Comparison of ENCODE assay signal across 9 cellular contexts in genomic region chr18:55510809-55511208, GRCh38.
DNase-seq lines count a peak whose midpoint lies in the region; ATAC-seq, FAIRE-seq and TF ChIP-seq lines count a peak whose summit lies in the region.
"Had no signal": no experiment of that assay in that cellular context is flagged by ENCODE, and none has a peak within 500 bp of the region (broad histone marks: within the 10 kb centered on the region; RNA-seq: fewer than 3 reads in every experiment).

No MANE protein-coding gene starts in this region.

- peak overlapping the region; percentile 74 for H3K4me3 Mint-ChIP-seq in memory B cell
- H3K4me3 Mint-ChIP-seq in CD8-positive, alpha-beta T cell: no peak overlapping the region
- H3K4me3 Mint-ChIP-seq: CD4-positive, alpha-beta T cell had no signal

- no peak for TF ChIP-seq POLR2A in HepG2 (IDR thresholded peaks at IDR 0.05; ENCODE audit: insufficient read depth in 1 of 2, low read depth in 2 of 2, low read length in 2 of 2)

- H3K4me1 ChIP-seq in liver (ENCODE audit: control insufficient read depth in 4 of 4, insufficient read depth in 4 of 4, low read length in 3 of 4) (no peaks in the 10 kb centered on the region), HepG2 (ENCODE audit: insufficient read depth, low read length) (no peaks in the 10 kb centered on the region)
- no peaks in the 10 kb centered on the region for H3K4me1 ChIP-seq in CD8-positive, alpha-beta T cell (ENCODE audit: insufficient read depth, low read length)

- DNase-seq in HepG2 (ENCODE audit: low spot score): no peak
- peak; percentile 80 for DNase-seq in choroid plexus epithelial cell (ENCODE audit: low read depth)
- peak in 1 of 2 donors; percentile 45 for DNase-seq in memory B cell (ENCODE audit: low spot score in 2 of 2)
- DNase-seq in NCI-H2196 (lab: John Stamatoyannopoulos, UW; ENCODE audit: unreplicated experiment): no peak
- DNase-seq in AML-193 (lab: John Stamatoyannopoulos, UW): no peak
- DNase-seq in HT-29 (ENCODE audit: low spot score): no peak
- DNase-seq in CD8-positive, alpha-beta T cell: no peak
- DNase-seq: CD4-positive, alpha-beta T cell had no signal

- WGBS in liver: 59% methylated on average over 5 of the region's 5 CpGs
- WGBS in HepG2 (ENCODE audit: low lambda C conversion rate): 0% methylated on average over 5 of the region's 5 CpGs

- H3K4me1 Mint-ChIP-seq in memory B cell: peaks cover 22% of the 10 kb centered on the region
- H3K4me1 Mint-ChIP-seq in CD8-positive, alpha-beta T cell (ENCODE audit: low read depth): no peaks in the 10 kb centered on the region

- peak overlapping the region; percentile 71 to 73 for H3K27ac ChIP-seq in liver (ENCODE audit: low read depth in 1 of 2, low read length in 2 of 2)
- H3K27ac ChIP-seq in HepG2 (ENCODE audit: extremely low read length, insufficient read depth, low read length): no peak overlapping the region
- H3K27ac ChIP-seq in CD8-positive, alpha-beta T cell (ENCODE audit: low read depth, low read length): no peak overlapping the region

- no peaks in the 10 kb centered on the region for H3K79me2 ChIP-seq in HepG2 (ENCODE audit: insufficient read depth, low read length)

- no peaks in the 10 kb centered on the region for H3K36me3 ChIP-seq in liver (ENCODE audit: control insufficient read depth in 4 of 4, insufficient read depth in 3 of 4, low read depth in 1 of 4, low read length in 3 of 4)
- no peaks in the 10 kb centered on the region for H3K36me3 ChIP-seq in HepG2 (replicated peaks in 1 of 2; ENCODE audit: control insufficient read depth in 1 of 2, insufficient read depth in 2 of 2, low read length in 2 of 2)
- H3K36me3 ChIP-seq in CD8-positive, alpha-beta T cell (ENCODE audit: insufficient read depth, low read length): no peaks in the 10 kb centered on the region

- no peaks in the 10 kb centered on the region for H3K27me3 ChIP-seq in liver (ENCODE audit: control insufficient read depth in 4 of 4, insufficient read depth in 4 of 4, low read length in 3 of 4)
- H3K27me3 ChIP-seq in HepG2 (ENCODE audit: control insufficient read depth in 1 of 2, insufficient read depth in 2 of 2, low read length in 2 of 2): no peaks in the 10 kb centered on the region
- H3K27me3 ChIP-seq in CD8-positive, alpha-beta T cell (ENCODE audit: insufficient read depth, low read length): no peaks in the 10 kb centered on the region

- TF ChIP-seq CTCF in liver (IDR thresholded peaks at IDR 0.05; ENCODE audit: low read depth, low read length, missing input control) (no peak), HepG2 (CRISPR knock-in tag; IDR thresholded peaks at IDR 0.05) (no peak), choroid plexus epithelial cell (conservative IDR thresholded peaks at IDR 0.05; ENCODE audit: low read depth, low read length) (no peak)
- TF ChIP-seq CTCF in CD8-positive, alpha-beta T cell (IDR thresholded peaks at IDR 0.05): no peak

- H3K36me3 Mint-ChIP-seq in memory B cell: no peaks in the 10 kb centered on the region
- no peaks in the 10 kb centered on the region for H3K36me3 Mint-ChIP-seq in CD8-positive, alpha-beta T cell

- POLR2A ChIA-PET in HepG2 (lab: Yijun Ruan, JAX): no interaction called here
- POLR2A ChIA-PET in CD8-positive, alpha-beta T cell (lab: Charles Lee): no interaction called here

- no peak overlapping the region for H3K9ac ChIP-seq in liver (ENCODE audit: low read depth in 1 of 2, low read length in 2 of 2)
- H3K9ac ChIP-seq in HepG2 (ENCODE audit: insufficient read depth, low read depth, low read length): no peak overlapping the region

- no peak overlapping the region for H3K4me3 ChIP-seq in liver (ENCODE audit: low read depth in 1 of 3, low read length in 3 of 3)
- no peak overlapping the region for H3K4me3 ChIP-seq in HepG2 (replicated peaks in 1 of 3; ENCODE audit: insufficient read depth in 1 of 3, low read depth in 2 of 3, low read length in 3 of 3)
- no peak overlapping the region for H3K4me3 ChIP-seq in choroid plexus epithelial cell (ENCODE audit: low read depth, low read length)
- H3K4me3 ChIP-seq in CD8-positive, alpha-beta T cell (ENCODE audit: low read depth, low read length): no peak overlapping the region

- no TSS peak for BruUV-seq in HepG2 (replicated peaks; lab: Mats Ljungman, UMichigan)

- no peaks in the 10 kb centered on the region for H3K9me3 Mint-ChIP-seq in memory B cell
- no peaks in the 10 kb centered on the region for H3K9me3 Mint-ChIP-seq in CD8-positive, alpha-beta T cell
- H3K9me3 Mint-ChIP-seq: CD4-positive, alpha-beta T cell had no signal

- in situ Hi-C loops in HepG2 (cut with HindIII; ENCODE audit: extremely low pct_ligation_motif_present, low pct_unique_long_range_greater_than_20kb): no loop called here

- intact Hi-C loops in HepG2 (cut with micrococcal nuclease; ENCODE audit: unreplicated experiment): loop anchor here (5.0 kb wide), 1 partner anchor 1261 kb away; no protein-coding TSS in a partner anchor
- intact Hi-C loops in CD8-positive, alpha-beta T cell (cut with DNase I, micrococcal nuclease): no loop called here

- H3K9me3 ChIP-seq in liver (ENCODE audit: control insufficient read depth in 4 of 4, low read length in 3 of 4) (no peaks in the 10 kb centered on the region), HepG2 (ENCODE audit: low read length) (no peaks in the 10 kb centered on the region)
- no peaks in the 10 kb centered on the region for H3K9me3 ChIP-seq in CD8-positive, alpha-beta T cell (ENCODE audit: low read length)

- peak overlapping the region; percentile 97 for H3K27ac Mint-ChIP-seq in memory B cell
- no peak overlapping the region for H3K27ac Mint-ChIP-seq in CD8-positive, alpha-beta T cell
- H3K27ac Mint-ChIP-seq: CD4-positive, alpha-beta T cell had no signal

- TF ChIP-seq EP300 in HepG2 (IDR thresholded peaks at IDR 0.05; ENCODE audit: low read depth in 2 of 2, low read length in 2 of 2) (no peak), HepG2 (CRISPR knock-in tag; IDR thresholded peaks at IDR 0.05; ENCODE audit: borderline replicate concordance) (no peak)

- H3K27me3 Mint-ChIP-seq in memory B cell: no peaks in the 10 kb centered on the region
- no peaks in the 10 kb centered on the region for H3K27me3 Mint-ChIP-seq in CD8-positive, alpha-beta T cell (ENCODE audit: low read depth)
- H3K27me3 Mint-ChIP-seq: CD4-positive, alpha-beta T cell had no signal

- no peak for ATAC-seq in HepG2
- peak; percentile 76 for ATAC-seq in memory B cell (ENCODE audit: low read depth)
- no peak for ATAC-seq in CD8-positive, alpha-beta T cell

- no peak overlapping the region for H2AFZ ChIP-seq in HepG2 (ENCODE audit: low read length)

- CTCF ChIA-PET in HepG2 (lab: Yijun Ruan, JAX; ENCODE audit: low intra/inter-chr PET ratio, low total read pairs): no interaction called here
- CTCF ChIA-PET in CD8-positive, alpha-beta T cell (lab: Charles Lee): no interaction called here

- TF ChIP-seq RAD21 in liver (IDR thresholded peaks at IDR 0.05) (peak in 1 of 2 donors; percentile 46), HepG2 (CRISPR knock-in tag; IDR thresholded peaks at IDR 0.05) (no peak)

- H3K4me2 ChIP-seq in HepG2 (ENCODE audit: low read depth, low read length): no peak overlapping the region

- H4K20me1 ChIP-seq in HepG2 (ENCODE audit: insufficient read depth, low read length): no peaks in the 10 kb centered on the region

- FAIRE-seq in HepG2 (lab: Jason Lieb, UNC): no peak

TF ChIP-seq in liver, 16 proteins besides CTCF, POLR2A, EP300 and RAD21 (continues in another document):
- TF ChIP-seq GABPA (IDR thresholded peaks at IDR 0.05 in 1 of 2, conservative IDR thresholded peaks at IDR 0.05 in 1 of 2) (peak in 1 of 2 donors; percentile 27), JUND (IDR thresholded peaks at IDR 0.05) (no peak), NR2F2 (IDR thresholded peaks at IDR 0.05) (no peak), YY1 (IDR thresholded peaks at IDR 0.05) (peak; percentile 31), ZBTB33 (IDR thresholded peaks at IDR 0.05) (no peak), TAF1 (conservative IDR thresholded peaks at IDR 0.05) (peak; percentile 42), HNF4A (conservative IDR thresholded peaks at IDR 0.05) (no peak)

TF ChIP-seq in HepG2, 621 proteins besides CTCF, POLR2A, EP300 and RAD21:
- no peak for TF ChIP-seq ZMYM4 (CRISPR knock-in tag; IDR thresholded peaks at IDR 0.05)
- TF ChIP-seq ZIK1 (CRISPR knock-in tag; IDR thresholded peaks at IDR 0.05; ENCODE audit: borderline replicate concordance, low read depth): no peak
- TF ChIP-seq ZNF576 (CRISPR knock-in tag; IDR thresholded peaks at IDR 0.05): no peak
- no peak for TF ChIP-seq DNMT3B (CRISPR knock-in tag; conservative IDR thresholded peaks at IDR 0.05)
- TF ChIP-seq SP2 (CRISPR knock-in tag; IDR thresholded peaks at IDR 0.05): no peak

Comparison
In these comparisons a context has a peak if more than half of its experiments do, and no peak if none do; other contexts are left out.
1. H3K27ac ChIP-seq: peak in liver (2 of 2); none in HepG2 (single experiment) and CD8-positive, alpha-beta T cell (single experiment).